Comparison of ENCODE assay signal across 8 cellular contexts in genomic region chr15:33994005-33994615, GRCh38. TPM values are rescaled to one million over a fixed set of nuclear protein-coding genes. Genes with fewer than 3 reads are reported as not detected.
DNase-seq lines count a peak whose midpoint lies in the region; ATAC-seq and TF ChIP-seq lines count a peak whose summit lies in the region.

No MANE protein-coding gene starts in this region.

- H3K27ac ChIP-seq in 22Rv1: no peak overlapping the region

- DNase-seq in GM12865 (ENCODE audit: low read depth) (peak; percentile 39), NCI-H69 (lab: John Stamatoyannopoulos, UW) (peak; percentile 58), dermis microvascular lymphatic vessel endothelial cell (ENCODE audit: low read depth in 2 of 2) (peak; percentile 45 to 52), superior temporal gyrus (ENCODE audit: extremely low spot score) (no peak), CD1c-positive myeloid dendritic cell (ENCODE audit: extremely low spot score) (no peak)

- no peak overlapping the region for H3K4me3 ChIP-seq in GM12865 (ENCODE audit: low read depth, low read length)

- peak; percentile 85 for TF ChIP-seq CTCF in 22Rv1 (IDR thresholded peaks at IDR 0.05)
- peak; percentile 32 for TF ChIP-seq CTCF in GM12865 (IDR thresholded peaks at IDR 0.05; ENCODE audit: insufficient read depth, low read depth, low read length, missing control alignments)

- ATAC-seq in GM21526 (IDR thresholded peaks at IDR 0.05; ENCODE audit: low FRiP score, unreplicated experiment) (no peak), HG03025 (IDR thresholded peaks at IDR 0.05; ENCODE audit: low FRiP score, unreplicated experiment) (no peak)

RNA-seq across cellular contexts. Expression of gene CHRM5, which starts 25.8 kb away (rescaled TPM):
- under 0.01 and 0.13 TPM in 2 replicates for total RNA-seq in dermis microvascular lymphatic vessel endothelial cell

RNA-seq across cellular contexts. Expression of gene AVEN, which starts 44.9 kb away (rescaled TPM):
- 16.8 and 19.8 TPM in 2 replicates for total RNA-seq in dermis microvascular lymphatic vessel endothelial cell

Comparison
In these comparisons a context has a peak if more than half of its experiments do, and no peak if none do; other contexts are left out.
1. DNase-seq: peak in GM12865 (single experiment), NCI-H69 (single experiment) and dermis microvascular lymphatic vessel endothelial cell (2 of 2); none in superior temporal gyrus (single experiment) and CD1c-positive myeloid dendritic cell (single experiment).